ENCODE assay signal across 8 cellular contexts in the genomic region with DNA sequence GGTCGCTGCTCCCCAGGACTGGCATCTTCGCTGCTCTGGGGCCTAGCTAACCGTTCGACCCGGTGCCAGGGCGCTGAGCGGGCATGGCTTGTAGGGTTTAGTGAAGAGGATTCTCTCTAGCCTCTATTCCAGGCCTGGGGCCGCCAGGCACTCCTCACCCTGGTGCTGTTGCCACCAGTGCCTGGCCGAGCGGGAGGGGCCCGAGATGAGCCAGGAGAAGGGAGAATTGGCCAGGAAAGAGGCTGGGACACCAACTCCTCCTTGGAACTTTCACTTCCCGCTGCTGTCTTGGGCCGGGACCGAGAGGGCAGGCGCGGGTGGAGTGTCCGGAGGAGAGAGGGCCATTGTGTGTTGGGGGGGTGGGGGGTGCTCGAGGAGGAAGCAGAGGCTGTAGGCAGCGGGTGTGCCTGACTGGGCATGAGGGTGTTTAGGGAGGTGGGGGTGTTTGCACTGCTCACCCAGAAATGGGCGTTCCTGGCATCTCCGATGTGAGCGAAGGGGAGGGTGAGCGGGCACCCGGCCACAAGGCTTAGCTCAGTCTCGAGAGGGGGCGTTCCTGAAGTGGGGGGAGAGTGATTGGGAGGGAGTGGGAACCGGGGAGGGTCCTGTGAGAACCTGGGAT. TPM values are rescaled to one million over a fixed set of nuclear protein-coding genes. Genes with fewer than 3 reads are reported as not detected.
DNase-seq lines count a peak whose midpoint lies in the region; ATAC-seq and TF ChIP-seq lines count a peak whose summit lies in the region.

No MANE protein-coding gene starts in this region.

- H3K9me3 Mint-ChIP-seq in activated CD8-positive, alpha-beta memory T cell treated with anti-CD3 and anti-CD28 coated beads, Interleukin-2, amount 10 ng/mL, durations not matched to agents 7 days and 5 days (ENCODE audit: low read depth), result no peaks in the 10 kb centered on the region

- peak overlapping the region; percentile 72 for H3K27ac Mint-ChIP-seq in activated CD8-positive, alpha-beta memory T cell treated with anti-CD3 and anti-CD28 coated beads, Interleukin-2, amount 10 ng/mL, durations not matched to agents 7 days and 5 days

- H3K36me3 Mint-ChIP-seq in activated CD8-positive, alpha-beta memory T cell treated with anti-CD3 and anti-CD28 coated beads, Interleukin-2, amount 10 ng/mL, durations not matched to agents 7 days and 5 days, result no peaks in the 10 kb centered on the region

- H3K27ac ChIP-seq in temporal lobe (ENCODE audit: low read depth, low read length), result peak overlapping the region; percentile 76

- H3K4me1 Mint-ChIP-seq in activated CD8-positive, alpha-beta memory T cell treated with anti-CD3 and anti-CD28 coated beads, Interleukin-2, amount 10 ng/mL, durations not matched to agents 7 days and 5 days, result peaks cover 28% of the 10 kb centered on the region

- H3K27me3 Mint-ChIP-seq in activated CD8-positive, alpha-beta memory T cell treated with anti-CD3 and anti-CD28 coated beads, Interleukin-2, amount 10 ng/mL, durations not matched to agents 7 days and 5 days, result no peaks in the 10 kb centered on the region

- no peaks in the 10 kb centered on the region for H3K27me3 ChIP-seq in BE2C

- H3K4me3 ChIP-seq in BE2C (ENCODE audit: low read depth, low read length), result peak overlapping the region; percentile 85

- peak; percentile 4 for ATAC-seq in GM21529 (IDR thresholded peaks at IDR 0.05; ENCODE audit: unreplicated experiment)
- peak; percentile 10 for ATAC-seq in activated CD8-positive, alpha-beta memory T cell treated with anti-CD3 and anti-CD28 coated beads, Interleukin-2, amount 10 ng/mL, durations not matched to agents 7 days and 5 days
- ATAC-seq in HG03521 (IDR thresholded peaks at IDR 0.05; ENCODE audit: unreplicated experiment), result no peak

- CTCF ChIA-PET in activated CD8-positive, alpha-beta memory T cell treated with anti-CD3 and anti-CD28 coated beads, Interleukin-2, amount 10 ng/mL, durations not matched to agents 7 days and 5 days (lab: Charles Lee), result interaction anchor here (0.6 to 25.7 kb wide), 19 partner anchors 6 to 415 kb away, joined by 3 to 328 read pairs (median 5); a partner anchor contains a TSS

- H3K9me3 ChIP-seq in BE2C, result no peaks in the 10 kb centered on the region

- TF ChIP-seq CTCF in BE2C (IDR thresholded peaks at IDR 0.05; ENCODE audit: low read depth, low read length), result no peak

- peaks cover 6% of the 10 kb centered on the region; the same call in 1 of the 2 replicates for H3K36me3 ChIP-seq in BE2C

- peak overlapping the region; percentile 75 for H3K4me3 Mint-ChIP-seq in activated CD8-positive, alpha-beta memory T cell treated with anti-CD3 and anti-CD28 coated beads, Interleukin-2, amount 10 ng/mL, durations not matched to agents 7 days and 5 days

- H3K4me1 ChIP-seq in BE2C, result peaks cover 8% of the 10 kb centered on the region

- DNase-seq in BE2C, result peak; percentile 52
- peak; percentile 17 for DNase-seq in NCI-H460 (ENCODE audit: extremely low read depth, low read depth)
- peak; percentile 55 for DNase-seq in activated CD8-positive, alpha-beta memory T cell treated with anti-CD3 and anti-CD28 coated beads, Interleukin-2, amount 10 ng/mL, durations not matched to agents 7 days and 5 days
- DNase-seq in epidermal melanocyte (ENCODE audit: insufficient read length, low spot score), result peak; percentile 49
- DNase-seq in mucosa of gallbladder (ENCODE audit: low spot score), result peak; percentile 29

RNA-seq across cellular contexts. Expression of a gene that starts 0.8 kb away (rescaled TPM):
- polyA plus RNA-seq in BE2C (2012; ENCODE audit: insufficient read depth, insufficient read length, low read depth), result 95.5 TPM
- 216 and 231 TPM in 2 replicates for total RNA-seq in NCI-H460 (2014; rRNA removed; shearing (Covaris generic))
- polyA plus RNA-seq in NCI-H460 (2014; cell fraction: nucleus; rRNA removed), result 572 and 655 TPM in 2 replicates
- 10 to 100 TPM; 41.7 to 47.5 TPM for total RNA-seq in activated CD8-positive, alpha-beta memory T cell treated with anti-CD3 and anti-CD28 coated beads, Interleukin-2, amount 10 ng/mL, durations not matched to agents 7 days and 5 days
- total RNA-seq in mucosa of gallbladder, result 146 TPM
- 11.1 TPM for total RNA-seq in temporal lobe

RNA-seq across cellular contexts. Expression of a gene that starts 11.7 kb away (rescaled TPM):
- polyA plus RNA-seq in BE2C (2012; ENCODE audit: insufficient read depth, insufficient read length, low read depth), result not detected
- total RNA-seq in NCI-H460 (2014; rRNA removed; shearing (Covaris generic)), result 12.1 TPM in 2 replicates
- 14.8 and 16.9 TPM in 2 replicates for polyA plus RNA-seq in NCI-H460 (2014; cell fraction: nucleus; rRNA removed)
- total RNA-seq in activated CD8-positive, alpha-beta memory T cell treated with anti-CD3 and anti-CD28 coated beads, Interleukin-2, amount 10 ng/mL, durations not matched to agents 7 days and 5 days, result 1 to 10 TPM; 3.8 to 5.3 TPM
- total RNA-seq in mucosa of gallbladder (12.8 TPM), temporal lobe (0.74 TPM)

RNA-seq across cellular contexts. Expression of a gene that starts 18.3 kb away (rescaled TPM):
- not detected for polyA plus RNA-seq in BE2C (2012; ENCODE audit: insufficient read depth, insufficient read length, low read depth)
- total RNA-seq in NCI-H460 (2014; rRNA removed; shearing (Covaris generic)), result not detected in 2 replicates
- polyA plus RNA-seq in NCI-H460 (2014; cell fraction: nucleus; rRNA removed), result not detected in 2 replicates
- not detected for total RNA-seq in activated CD8-positive, alpha-beta memory T cell treated with anti-CD3 and anti-CD28 coated beads, Interleukin-2, amount 10 ng/mL, durations not matched to agents 7 days and 5 days
- not detected for total RNA-seq in mucosa of gallbladder
- 0.25 TPM for total RNA-seq in temporal lobe

RNA-seq across cellular contexts. Expression of a gene that starts 18.3 kb away (rescaled TPM):
- 0.28 TPM for polyA plus RNA-seq in BE2C (2012; ENCODE audit: insufficient read depth, insufficient read length, low read depth)
- 0.45 and 1.6 TPM in 2 replicates for total RNA-seq in NCI-H460 (2014; rRNA removed; shearing (Covaris generic))
- 3.0 and 21.5 TPM in 2 replicates for polyA plus RNA-seq in NCI-H460 (2014; cell fraction: nucleus; rRNA removed)
- total RNA-seq in activated CD8-positive, alpha-beta memory T cell treated with anti-CD3 and anti-CD28 coated beads, Interleukin-2, amount 10 ng/mL, durations not matched to agents 7 days and 5 days, result under 1 TPM; 0.09 to 0.29 TPM
- total RNA-seq in mucosa of gallbladder, result 1.0 TPM
- not detected for total RNA-seq in temporal lobe

RNA-seq across cellular contexts. Expression of a gene that starts 26.7 kb away (rescaled TPM):
- 13.2 TPM for polyA plus RNA-seq in BE2C (2012; ENCODE audit: insufficient read depth, insufficient read length, low read depth)
- 10.1 and 12.6 TPM in 2 replicates for total RNA-seq in NCI-H460 (2014; rRNA removed; shearing (Covaris generic))
- 3.6 and 6.2 TPM in 2 replicates for polyA plus RNA-seq in NCI-H460 (2014; cell fraction: nucleus; rRNA removed)
- 1 to 10 TPM; 1.9 to 2.8 TPM for total RNA-seq in activated CD8-positive, alpha-beta memory T cell treated with anti-CD3 and anti-CD28 coated beads, Interleukin-2, amount 10 ng/mL, durations not matched to agents 7 days and 5 days
- total RNA-seq in mucosa of gallbladder (2.7 TPM), temporal lobe (10.6 TPM)
